14 cellular contexts compared by ENCODE assay signal in genomic region chr22:20128619-20128901, GRCh38. TPM values are rescaled to one million over a fixed set of nuclear protein-coding genes. Genes with fewer than 3 reads are reported as not detected.
A peak's percentile ranks its signal among the peaks of the same experiment; 100 is the strongest.
DNase-seq lines count a peak whose midpoint lies in the region; ATAC-seq and TF ChIP-seq lines count a peak whose summit lies in the region.
"Had no signal": no experiment of that assay in that cellular context is flagged by ENCODE, and none has a peak within 500 bp of the region (broad histone marks: within the 10 kb centered on the region; RNA-seq: fewer than 3 reads in every experiment).

No MANE protein-coding gene starts in this region.

- no peak for DNase-seq in activated naive CD4-positive, alpha-beta T cell treated with anti-CD3 and anti-CD28 coated beads, Interleukin-2, amount 10 ng/mL, durations not matched to agents 7 days and 5 days
- no peak for DNase-seq in activated naive CD4-positive, alpha-beta T cell treated with anti-CD3 and anti-CD28 coated beads, Interleukin-2, amount 50 U/mL, for 16 hours
- DNase-seq in activated naive CD8-positive, alpha-beta T cell treated with anti-CD3 and anti-CD28 coated beads, Interleukin-2, amount 10 ng/mL, durations not matched to agents 7 days and 5 days, result no peak
- DNase-seq in type B pancreatic cell (ENCODE audit: extremely low spot score, unreplicated experiment) (no peak), adrenal gland (no peak), DMS79 (lab: John Stamatoyannopoulos, UW) (no peak)
- no peak for DNase-seq in stimulated activated CD4-positive, alpha-beta T cell treated with anti-CD3 and anti-CD28 coated beads, Interleukin-4, amount 100 ng/mL, for 1 hour
- DNase-seq: activated CD4-positive, CD25-positive, alpha-beta regulatory T cell treated with anti-CD3 and anti-CD28 coated beads, Interleukin-2, amount 50 U/mL, for 72 hours; midbrain; NCI-H510A treated with DMSO at 0.1 percent for 48 hours; T1000 had no signal

- TF ChIP-seq POLR2A in adrenal gland (IDR thresholded peaks at IDR 0.05), result no peak

- H3K4me1 ChIP-seq in HUES48 (ENCODE audit: control insufficient read depth, insufficient read depth, low read length) (no peaks in the 10 kb centered on the region), adrenal gland (replicated peaks in 1 of 2) (peaks cover 22 to 27% of the 10 kb centered on the region in 2 donors)

- no peaks in the 10 kb centered on the region for H3K9me3 Mint-ChIP-seq in activated naive CD4-positive, alpha-beta T cell treated with anti-CD3 and anti-CD28 coated beads, Interleukin-2, amount 10 ng/mL, durations not matched to agents 7 days and 5 days
- no peaks in the 10 kb centered on the region for H3K9me3 Mint-ChIP-seq in activated naive CD8-positive, alpha-beta T cell treated with anti-CD3 and anti-CD28 coated beads, Interleukin-2, amount 10 ng/mL, durations not matched to agents 7 days and 5 days
- H3K9me3 Mint-ChIP-seq in type B pancreatic cell, result no peaks in the 10 kb centered on the region

- CTCF ChIA-PET in activated naive CD4-positive, alpha-beta T cell treated with anti-CD3 and anti-CD28 coated beads, Interleukin-2, amount 10 ng/mL, durations not matched to agents 7 days and 5 days (lab: Charles Lee), result interaction anchor here (0.6 to 2.3 kb wide), 3 partner anchors 10 to 156 kb away, joined by 3 to 17 read pairs (median 9); no protein-coding TSS in a partner anchor

- TF ChIP-seq CTCF in type B pancreatic cell (conservative IDR thresholded peaks at IDR 0.05) (no peak), adrenal gland (IDR thresholded peaks at IDR 0.05) (no peak)

- 55 to 73% (median 60%) methylated on average over 2 of the region's 2 CpGs for WGBS in adrenal gland, 4 donors

- H3K27ac ChIP-seq in HUES48 (ENCODE audit: low read depth, low read length) (peak overlapping the region; percentile 47), adrenal gland (no peak overlapping the region)

- H3K27me3 Mint-ChIP-seq in activated naive CD4-positive, alpha-beta T cell treated with anti-CD3 and anti-CD28 coated beads, Interleukin-2, amount 10 ng/mL, durations not matched to agents 7 days and 5 days, result no peaks in the 10 kb centered on the region
- H3K27me3 Mint-ChIP-seq in activated naive CD8-positive, alpha-beta T cell treated with anti-CD3 and anti-CD28 coated beads, Interleukin-2, amount 10 ng/mL, durations not matched to agents 7 days and 5 days, result no peaks in the 10 kb centered on the region
- no peaks in the 10 kb centered on the region for H3K27me3 Mint-ChIP-seq in type B pancreatic cell

- POLR2A ChIA-PET in activated naive CD8-positive, alpha-beta T cell treated with anti-CD3 and anti-CD28 coated beads, Interleukin-2, amount 10 ng/mL, durations not matched to agents 7 days and 5 days (lab: Charles Lee), result interaction anchor here (1.1 to 1.4 kb wide), 2 partner anchors 11 to 19 kb away, joined by 3 to 6 read pairs; partner anchors contain the start of gene TRMT2A

- H3K36me3 Mint-ChIP-seq in activated naive CD4-positive, alpha-beta T cell treated with anti-CD3 and anti-CD28 coated beads, Interleukin-2, amount 10 ng/mL, durations not matched to agents 7 days and 5 days, result peaks cover 21% of the 10 kb centered on the region
- H3K36me3 Mint-ChIP-seq in activated naive CD8-positive, alpha-beta T cell treated with anti-CD3 and anti-CD28 coated beads, Interleukin-2, amount 10 ng/mL, durations not matched to agents 7 days and 5 days, result peaks cover 5% of the 10 kb centered on the region
- no peaks in the 10 kb centered on the region for H3K36me3 Mint-ChIP-seq in type B pancreatic cell

- H3K9me3 ChIP-seq in HUES48 (ENCODE audit: control insufficient read depth, insufficient read depth, low read length), result no peaks in the 10 kb centered on the region
- H3K9me3 ChIP-seq in adrenal gland (replicated peaks in 1 of 3), result no peaks in the 10 kb centered on the region

- ATAC-seq in activated naive CD8-positive, alpha-beta T cell treated with anti-CD3 and anti-CD28 coated beads, Interleukin-2, amount 10 ng/mL, durations not matched to agents 7 days and 5 days (ENCODE audit: low read depth), result no peak
- ATAC-seq: SK-N-SH treated with all-trans-retinoic acid at 6 μM for 48 hours had no signal

- H3K9ac ChIP-seq in HUES48 (ENCODE audit: low read depth, low read length), result no peak overlapping the region

- no peak overlapping the region for H3K4me3 Mint-ChIP-seq in activated naive CD4-positive, alpha-beta T cell treated with anti-CD3 and anti-CD28 coated beads, Interleukin-2, amount 10 ng/mL, durations not matched to agents 7 days and 5 days
- H3K4me3 Mint-ChIP-seq in activated naive CD8-positive, alpha-beta T cell treated with anti-CD3 and anti-CD28 coated beads, Interleukin-2, amount 10 ng/mL, durations not matched to agents 7 days and 5 days, result no peak overlapping the region
- H3K4me3 Mint-ChIP-seq in type B pancreatic cell, result no peak overlapping the region

- no peak overlapping the region for H3K4me3 ChIP-seq in HUES48 (ENCODE audit: low read depth, low read length)
- H3K4me3 ChIP-seq in adrenal gland, result no peak overlapping the region

- intact Hi-C loops in adrenal gland (cut with DNase I), result no loop called here

- H3K4me1 Mint-ChIP-seq in activated naive CD4-positive, alpha-beta T cell treated with anti-CD3 and anti-CD28 coated beads, Interleukin-2, amount 10 ng/mL, durations not matched to agents 7 days and 5 days, result peaks cover 17% of the 10 kb centered on the region
- H3K4me1 Mint-ChIP-seq in activated naive CD8-positive, alpha-beta T cell treated with anti-CD3 and anti-CD28 coated beads, Interleukin-2, amount 10 ng/mL, durations not matched to agents 7 days and 5 days, result peaks cover 9% of the 10 kb centered on the region
- no peaks in the 10 kb centered on the region for H3K4me1 Mint-ChIP-seq in type B pancreatic cell (ENCODE audit: unreplicated experiment)

- H3K27ac Mint-ChIP-seq in activated naive CD4-positive, alpha-beta T cell treated with anti-CD3 and anti-CD28 coated beads, Interleukin-2, amount 10 ng/mL, durations not matched to agents 7 days and 5 days, result peak overlapping the region; percentile 84
- peak overlapping the region; percentile 54 for H3K27ac Mint-ChIP-seq in activated naive CD8-positive, alpha-beta T cell treated with anti-CD3 and anti-CD28 coated beads, Interleukin-2, amount 10 ng/mL, durations not matched to agents 7 days and 5 days
- H3K27ac Mint-ChIP-seq in type B pancreatic cell, result peak overlapping the region; percentile 3

- no peaks in the 10 kb centered on the region for H3K27me3 ChIP-seq in HUES48 (ENCODE audit: control insufficient read depth, insufficient read depth, low read length)
- no peaks in the 10 kb centered on the region for H3K27me3 ChIP-seq in adrenal gland

- peaks cover 45% of the 10 kb centered on the region for H3K36me3 ChIP-seq in HUES48 (ENCODE audit: control insufficient read depth, insufficient read depth, low read length)
- H3K36me3 ChIP-seq in adrenal gland (replicated peaks in 1 of 2), result peaks cover 0 to 16% of the 10 kb centered on the region in 2 donors

RNA-seq across cellular contexts. Expression of gene ZDHHC8, which starts 3.0 kb away (rescaled TPM):
- 10 to 100 TPM; 64.1 to 66.9 TPM for total RNA-seq in activated naive CD8-positive, alpha-beta T cell treated with anti-CD3 and anti-CD28 coated beads, Interleukin-2, amount 10 ng/mL, durations not matched to agents 7 days and 5 days
- total RNA-seq in type B pancreatic cell (ENCODE audit: low replicate concordance) (55.2 and 73.6 TPM in 2 replicates), adrenal gland (10 to 100 TPM; 20.0 to 65.6 (median 36.1) TPM)
- 100 to 1,000 TPM in 1 of 3 donors, 10 to 100 TPM in 2; 15.5 to 109 (median 59.3) TPM for polyA plus RNA-seq in adrenal gland

RNA-seq across cellular contexts. Expression of gene TRMT2A, which starts 11.5 kb away (rescaled TPM):
- total RNA-seq in activated naive CD8-positive, alpha-beta T cell treated with anti-CD3 and anti-CD28 coated beads, Interleukin-2, amount 10 ng/mL, durations not matched to agents 7 days and 5 days, result 100 to 1,000 TPM; 107 to 118 TPM
- total RNA-seq in type B pancreatic cell (ENCODE audit: low replicate concordance) (57.7 and 64.8 TPM in 2 replicates), adrenal gland (10 to 100 TPM; 43.5 to 90.3 (median 66.8) TPM)
- polyA plus RNA-seq in adrenal gland, result 100 to 1,000 TPM in 2 of 3 donors, 10 to 100 TPM in 1; 22.4 to 283 (median 168) TPM

RNA-seq across cellular contexts. Expression of gene RANBP1, which starts 12.7 kb away (rescaled TPM):
- total RNA-seq in activated naive CD8-positive, alpha-beta T cell treated with anti-CD3 and anti-CD28 coated beads, Interleukin-2, amount 10 ng/mL, durations not matched to agents 7 days and 5 days, result 100 to 1,000 TPM; 190 to 203 TPM
- total RNA-seq in type B pancreatic cell (ENCODE audit: low replicate concordance) (129 and 235 TPM in 2 replicates), adrenal gland (100 to 1,000 TPM in 5 of 8 donors, 10 to 100 TPM in 3; 71.4 to 346 (median 130) TPM)
- polyA plus RNA-seq in adrenal gland, result 100 to 1,000 TPM in 1 of 3 donors, 10 to 100 TPM in 2; 63.3 to 128 (median 70.1) TPM

RNA-seq across cellular contexts. Expression of gene CCDC188, which starts 22.3 kb away (rescaled TPM):
- under 1 TPM in 1 of 2 experiments, not detected in 1; 0.51 TPM for total RNA-seq in activated naive CD8-positive, alpha-beta T cell treated with anti-CD3 and anti-CD28 coated beads, Interleukin-2, amount 10 ng/mL, durations not matched to agents 7 days and 5 days
- 2.6 and 4.3 TPM in 2 replicates for total RNA-seq in type B pancreatic cell (ENCODE audit: low replicate concordance)
- 1 to 10 TPM in 2 of 8 donors, under 1 TPM in 5, not detected in 1; 0.30 to 1.6 (median 0.54) TPM for total RNA-seq in adrenal gland
- 10 to 100 TPM in 1 of 3 donors, 1 to 10 TPM in 1, not detected in 1; 2.9 to 19.0 TPM for polyA plus RNA-seq in adrenal gland
- total RNA-seq: left lobe of liver had no signal

RNA-seq across cellular contexts. Expression of gene DGCR8, which starts 48.5 kb away (rescaled TPM):
- total RNA-seq in activated naive CD8-positive, alpha-beta T cell treated with anti-CD3 and anti-CD28 coated beads, Interleukin-2, amount 10 ng/mL, durations not matched to agents 7 days and 5 days, result 10 to 100 TPM; 54.3 to 54.5 TPM
- total RNA-seq in type B pancreatic cell (ENCODE audit: low replicate concordance) (39.0 and 61.3 TPM in 2 replicates), adrenal gland (10 to 100 TPM in 7 of 8 donors, 1 to 10 TPM in 1; 7.2 to 32.2 (median 20.0) TPM)
- 10 to 100 TPM; 16.3 to 31.0 (median 25.9) TPM for polyA plus RNA-seq in adrenal gland

Comparison
In these comparisons a context has a peak if more than half of its experiments do, and no peak if none do; other contexts are left out.
1. H3K27ac Mint-ChIP-seq: peak in every context shown above with its lines; median percentile 84 in activated naive CD4-positive, alpha-beta T cell treated with anti-CD3 and anti-CD28 coated beads, Interleukin-2, amount 10 ng/mL, durations not matched to agents 7 days and 5 days; 54 in activated naive CD8-positive, alpha-beta T cell treated with anti-CD3 and anti-CD28 coated beads, Interleukin-2, amount 10 ng/mL, durations not matched to agents 7 days and 5 days; 3 in type B pancreatic cell.